20 cellular contexts compared by ENCODE assay signal in genomic region chr22:36806824-36807223, GRCh38. TPM values are rescaled to one million over a fixed set of nuclear protein-coding genes. Genes with fewer than 3 reads are reported as not detected.
DNase-seq lines count a peak whose midpoint lies in the region; ATAC-seq lines count a peak whose summit lies in the region.
"Had no signal": no experiment of that assay in that cellular context is flagged by ENCODE, and none has a peak within 500 bp of the region (broad histone marks: within the 10 kb centered on the region; RNA-seq: fewer than 3 reads in every experiment).

No MANE protein-coding gene starts in this region.

- H3K27me3 Mint-ChIP-seq in T-helper 17 cell = peaks cover 31% of the 10 kb centered on the region

- H3K9me3 ChIP-seq in T-helper 17 cell (ENCODE audit: control insufficient read depth, low read length, poor library complexity, severe bottlenecking) = no peaks in the 10 kb centered on the region
- H3K9me3 ChIP-seq: Peyer's patch, SJSA1 had no signal

- no peak overlapping the region for H3K4me3 Mint-ChIP-seq in T-helper 17 cell
- H3K4me3 Mint-ChIP-seq: IgD-negative memory B cell had no signal

- peak; percentile 6 for DNase-seq in Ammon's horn (ENCODE audit: low spot score)
- peak; percentile 7 for DNase-seq in LHCN-M2 (ENCODE audit: low read depth)
- no peak for DNase-seq in T-helper 17 cell
- peak; percentile 39 for DNase-seq in myocyte (ENCODE audit: low read depth)
- DNase-seq in islet precursor cell = no peak
- DNase-seq: ACHN, DND-41, H7, Karpas-422, MM.1S, NCI-H1694 treated with DMSO at 0.1 percent for 48 hours, NCI-H2107, NCI-H345, NCI-H526 treated with DMSO at 0.1 percent for 48 hours, Peyer's patch had no signal

- H3K4me1 Mint-ChIP-seq in T-helper 17 cell = peaks cover 13% of the 10 kb centered on the region

- peaks cover 2% of the 10 kb centered on the region for H3K36me3 Mint-ChIP-seq in T-helper 17 cell (ENCODE audit: low read depth)
- H3K36me3 Mint-ChIP-seq: IgD-negative memory B cell had no signal

- no peak for ATAC-seq in T-helper 17 cell
- ATAC-seq in HG02938 (IDR thresholded peaks at IDR 0.05; ENCODE audit: unreplicated experiment) = no peak
- ATAC-seq in HG02885 (IDR thresholded peaks at IDR 0.05; ENCODE audit: poor library complexity, unreplicated experiment) = no peak

- peak overlapping the region; percentile 21 for H3K27ac Mint-ChIP-seq in T-helper 17 cell
- H3K27ac Mint-ChIP-seq: IgD-negative memory B cell had no signal

RNA-seq across cellular contexts. Expression of gene PVALB, which starts 10.0 kb away (rescaled TPM):
- total RNA-seq in LHCN-M2 (2014; rRNA removed) (not detected in 2 replicates), T-helper 17 cell (1 to 10 TPM in 1 of 2 donors, not detected in 1; 7.4 TPM), myocyte (3.3 and 30.7 TPM in 2 replicates)
- polyA plus RNA-seq in LHCN-M2 (2012) = not detected
- polyA plus RNA-seq in myocyte (2012) = 24.7 TPM
- total RNA-seq: G401, Peyer's patch, SJSA1 had no signal
- polyA plus RNA-seq: IgD-negative memory B cell had no signal

RNA-seq across cellular contexts. Expression of gene IFT27, which starts 30.9 kb away (rescaled TPM):
- total RNA-seq in LHCN-M2 (2014; rRNA removed) (6.3 and 9.4 TPM in 2 replicates), T-helper 17 cell (10 to 100 TPM; 14.7 to 20.7 TPM), myocyte (13.4 and 14.6 TPM in 2 replicates)
- 19.1 TPM for polyA plus RNA-seq in LHCN-M2 (2012)
- polyA plus RNA-seq in myocyte (2012) = 39.5 TPM

RNA-seq across cellular contexts. Expression of gene NCF4, which starts 54.0 kb away (rescaled TPM):
- total RNA-seq in LHCN-M2 (2014; rRNA removed) = not detected in 2 replicates
- polyA plus RNA-seq in LHCN-M2 (2012) = not detected
- total RNA-seq in T-helper 17 cell = 10 to 100 TPM; 31.7 to 37.1 TPM
- total RNA-seq in myocyte = not detected in 2 replicates
- polyA plus RNA-seq in myocyte (2012) = not detected
- total RNA-seq: G401, H7, SJSA1 had no signal

Comparison
In these comparisons a context has a peak if more than half of its experiments do, and no peak if none do; other contexts are left out.
1. DNase-seq: peak in Ammon's horn (single experiment), LHCN-M2 (single experiment) and myocyte (single experiment); none in T-helper 17 cell (0 of 3) and islet precursor cell (single experiment).
2. RNA of gene NCF4, which starts 54.0 kb away (total RNA-seq): 31.7 to 37.1 TPM in T-helper 17 cell; not detected in LHCN-M2 and not detected in myocyte; every median in the first group is over 10 times any median in the second.